11 cellular contexts compared by ENCODE assay signal in genomic region chr22:39255449-39256185, GRCh38. TPM values are rescaled to one million over a fixed set of nuclear protein-coding genes. Genes with fewer than 3 reads are reported as not detected.
A peak's percentile ranks its signal among the peaks of the same experiment; 100 is the strongest.
DNase-seq lines count a peak whose midpoint lies in the region; ATAC-seq, FAIRE-seq and TF ChIP-seq lines count a peak whose summit lies in the region.
"Had no signal": no experiment of that assay in that cellular context is flagged by ENCODE, and none has a peak within 500 bp of the region (broad histone marks: within the 10 kb centered on the region; RNA-seq: fewer than 3 reads in every experiment).

No MANE protein-coding gene starts in this region.

- no peaks in the 10 kb centered on the region for H3K9me3 Mint-ChIP-seq in natural killer cell

- H3K36me3 Mint-ChIP-seq in natural killer cell: no peaks in the 10 kb centered on the region

- WGBS in mammary epithelial cell (ENCODE audit: low coverage, missing lambda C conversion rate): 64% methylated on average over 8 of the region's 16 CpGs
- 78 to 82% methylated on average over 13 to 16 of the region's 16 CpGs for WGBS in testis, 2 donors

- H3K4me1 Mint-ChIP-seq in natural killer cell: peaks cover 20 to 24% of the 10 kb centered on the region in 2 donors

- ATAC-seq in natural killer cell (no peak), GM18873 (IDR thresholded peaks at IDR 0.05; ENCODE audit: low FRiP score, unreplicated experiment) (no peak)

- no peak overlapping the region for H3K4me3 Mint-ChIP-seq in natural killer cell

- H3K27ac ChIP-seq in left ventricle myocardium inferior (replicated peaks) (peak overlapping the region; percentile 92), mammary epithelial cell (ENCODE audit: insufficient read depth, low read depth, low read length) (no peak overlapping the region), testis (no peak overlapping the region)
- H3K27ac ChIP-seq: C4-2B had no signal

- H2AFZ ChIP-seq in mammary epithelial cell (ENCODE audit: low read depth, low read length): peak overlapping the region; percentile 78

- H3K79me2 ChIP-seq in mammary epithelial cell (ENCODE audit: insufficient read depth, low read length): no peaks in the 10 kb centered on the region

- DNase-seq in left ventricle myocardium inferior (no peak), cardiac septum (ENCODE audit: low spot score) (no peak), mammary epithelial cell (no peak), natural killer cell (no peak), urothelium cell line (ENCODE audit: low spot score) (no peak), NCI-H1105 treated with DMSO at 0.1 percent for 48 hours (lab: John Stamatoyannopoulos, UW) (no peak), testis (no peak)
- DNase-seq: NCI-H2081 treated with DMSO at 0.1 percent for 48 hours, RPMI8226 had no signal

- CTCF ChIA-PET in mammary epithelial cell (lab: Charles Lee; ENCODE audit: low non-redundant PET): no interaction called here

- H4K20me1 ChIP-seq in mammary epithelial cell (ENCODE audit: insufficient read depth, low read length): no peaks in the 10 kb centered on the region

- peak overlapping the region; percentile 26 to 85 for H3K27ac Mint-ChIP-seq in natural killer cell

- H3K9me3 ChIP-seq in left ventricle myocardium inferior (replicated peaks) (no peaks in the 10 kb centered on the region), mammary epithelial cell (replicated peaks; ENCODE audit: insufficient read depth, low read length) (no peaks in the 10 kb centered on the region), testis (no peaks in the 10 kb centered on the region)

- no peaks in the 10 kb centered on the region for H3K36me3 ChIP-seq in left ventricle myocardium inferior
- no peaks in the 10 kb centered on the region for H3K36me3 ChIP-seq in mammary epithelial cell (ENCODE audit: insufficient read depth, low read length)
- no peaks in the 10 kb centered on the region for H3K36me3 ChIP-seq in testis (ENCODE audit: low read depth, missing control alignments)

- H3K4me1 ChIP-seq in left ventricle myocardium inferior (peaks cover 49% of the 10 kb centered on the region), mammary epithelial cell (ENCODE audit: insufficient read depth, low read length) (peaks cover 37% of the 10 kb centered on the region), testis (peaks cover 14% of the 10 kb centered on the region)

- dilution Hi-C loops in mammary epithelial cell (cut with HindIII; ENCODE audit: low sequenced_read_pairs): no loop called here

- peak overlapping the region; percentile 1 for H3K9ac ChIP-seq in mammary epithelial cell (ENCODE audit: insufficient read depth, low read length)

- H3K27me3 ChIP-seq in left ventricle myocardium inferior (ENCODE audit: low read depth) (no peaks in the 10 kb centered on the region), mammary epithelial cell (ENCODE audit: insufficient read depth, low read length) (no peaks in the 10 kb centered on the region), testis (no peaks in the 10 kb centered on the region)

- in situ Hi-C loops in mammary epithelial cell (cut with MboI; ENCODE audit: low sequenced_read_pairs in 2 of 2): no loop called here

- TF ChIP-seq CTCF in left ventricle myocardium inferior (IDR thresholded peaks at IDR 0.05; ENCODE audit: borderline replicate concordance) (no peak), mammary epithelial cell (conservative IDR thresholded peaks at IDR 0.05 in 1 of 2, IDR thresholded peaks at IDR 0.05 in 1 of 2; ENCODE audit: extremely low read depth in 1 of 2, insufficient read depth in 1 of 2, low read depth in 1 of 2, low read length in 2 of 2) (no peak), natural killer cell (IDR thresholded peaks at IDR 0.05) (no peak), testis (IDR thresholded peaks at IDR 0.05) (no peak)

- TF ChIP-seq POLR2A in testis (IDR thresholded peaks at IDR 0.05): no peak

- peaks cover 22 to 28% of the 10 kb centered on the region in 2 donors for H3K27me3 Mint-ChIP-seq in natural killer cell (ENCODE audit: low read depth in 2 of 2)

- BruUV-seq in mammary epithelial cell (replicated peaks; lab: Mats Ljungman, UMichigan): no TSS peak

- FAIRE-seq in urothelium cell line (lab: Jason Lieb, UNC): peak; percentile 74

- H3K4me2 ChIP-seq in mammary epithelial cell (ENCODE audit: insufficient read depth, low read depth, low read length): no peak overlapping the region

- intact Hi-C loops in left ventricle myocardium inferior (cut with micrococcal nuclease): no loop called here
- intact Hi-C loops in cardiac septum (cut with DNase I): no loop called here
- intact Hi-C loops in mammary epithelial cell (cut with micrococcal nuclease): no loop called here
- intact Hi-C loops in natural killer cell (cut with micrococcal nuclease): no loop called here
- intact Hi-C loops in testis (cut with DNase I; ENCODE audit: low total_unique reads): no loop called here

- no peak overlapping the region for H3K4me3 ChIP-seq in left ventricle myocardium inferior
- H3K4me3 ChIP-seq in mammary epithelial cell (replicated peaks in 1 of 3; ENCODE audit: insufficient read depth in 1 of 3, low read depth in 2 of 3, low read length in 3 of 3): no peak overlapping the region
- no peak overlapping the region for H3K4me3 ChIP-seq in testis

RNA-seq across cellular contexts. Expression of gene PDGFB, which starts 10.8 kb away (rescaled TPM):
- total RNA-seq in left ventricle myocardium inferior (17.2 TPM), cardiac septum (21.2 TPM), mammary epithelial cell (10 to 100 TPM; 11.2 to 29.2 TPM), natural killer cell (1 to 10 TPM in 1 of 3 donors, under 1 TPM in 2; 0.28 to 1.2 (median 0.31) TPM), testis (10 to 100 TPM in 1 of 2 donors, 1 to 10 TPM in 1; 9.8 to 13.3 TPM)
- polyA plus RNA-seq in mammary epithelial cell (9.1 TPM), testis (ENCODE audit: insufficient read depth, low read depth, low replicate concordance) (7.7 TPM)
- 32.0 TPM for polyA minus RNA-seq in mammary epithelial cell
